ENCODE assay signal across 13 cellular contexts in the genomic region with DNA sequence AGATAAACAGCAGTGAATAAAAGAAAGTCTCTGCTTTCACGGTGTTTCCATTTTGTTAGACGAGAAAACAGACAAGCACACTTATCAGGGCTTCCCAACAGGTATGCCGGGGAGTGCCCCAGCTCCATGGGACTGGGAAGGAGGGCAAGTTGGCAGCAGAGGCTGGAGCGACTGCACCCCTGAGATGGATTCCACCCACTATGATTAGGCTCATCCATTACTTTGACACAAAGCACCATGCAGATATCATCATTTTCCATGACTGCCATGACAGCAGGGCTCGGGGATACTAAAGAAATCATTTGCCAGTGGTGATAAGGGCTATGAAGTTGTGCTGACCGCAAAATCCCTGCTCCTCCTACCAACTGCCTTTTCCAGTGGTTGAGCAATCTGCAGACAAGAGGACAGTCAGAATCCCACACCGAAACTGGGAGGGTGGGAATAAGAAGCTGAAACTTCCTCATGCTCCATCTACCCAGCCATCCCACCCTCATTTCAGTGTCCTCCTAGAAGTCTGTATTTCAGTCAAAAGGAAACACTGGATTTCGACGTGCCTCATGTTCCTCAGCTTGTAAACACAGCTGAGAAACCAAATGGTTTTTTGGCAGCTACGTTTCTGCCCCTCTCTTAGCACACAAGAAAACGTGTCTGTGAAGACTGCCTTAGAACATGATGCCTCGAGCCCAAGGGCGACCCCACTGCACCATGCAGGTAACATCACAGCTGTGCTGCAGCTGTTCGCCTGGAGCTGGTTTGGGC. TPM values are rescaled to one million over a fixed set of nuclear protein-coding genes. Genes with fewer than 3 reads are reported as not detected.
A peak's percentile ranks its signal among the peaks of the same experiment; 100 is the strongest.
DNase-seq lines count a peak whose midpoint lies in the region; ATAC-seq and TF ChIP-seq lines count a peak whose summit lies in the region.
"Had no signal": no experiment of that assay in that cellular context is flagged by ENCODE, and none has a peak within 500 bp of the region (broad histone marks: within the 10 kb centered on the region; RNA-seq: fewer than 3 reads in every experiment).

No MANE protein-coding gene starts in this region.

- ATAC-seq in GM21529 (IDR thresholded peaks at IDR 0.05; ENCODE audit: unreplicated experiment) (no peak), HG03139 (IDR thresholded peaks at IDR 0.05; ENCODE audit: unreplicated experiment) (no peak)
- ATAC-seq: activated T-cell treated with anti-CD3 and anti-CD28 coated beads, Interleukin-2, amount 50 U/mL, for 4 hours; Panc1 had no signal

- H4K20me1 ChIP-seq in OCI-LY7 (ENCODE audit: insufficient read depth, low read length) = no peaks in the 10 kb centered on the region

- no TSS peak for BruUV-seq in OCI-LY7 (replicated peaks; lab: Mats Ljungman, UMichigan)

- H3K9me3 ChIP-seq in OCI-LY7 (ENCODE audit: low read length) = peaks cover 27% of the 10 kb centered on the region
- no peaks in the 10 kb centered on the region for H3K9me3 ChIP-seq in ovary

- TF ChIP-seq CTCF in AG09319 (IDR thresholded peaks at IDR 0.05; ENCODE audit: low read depth, low read length) (no peak), OCI-LY7 (conservative IDR thresholded peaks at IDR 0.05; ENCODE audit: low read length) (peak; percentile 62), fibroblast of villous mesenchyme (IDR thresholded peaks at IDR 0.05; ENCODE audit: insufficient read depth, low read depth, low read length) (no peak), ovary (IDR thresholded peaks at IDR 0.05) (no peak)

- peak overlapping the region; percentile 100 for H3K27ac ChIP-seq in OCI-LY7 (ENCODE audit: low read depth, low read length, poor library complexity, severe bottlenecking)
- peak overlapping the region in 1 of 2 donors; percentile 77 for H3K27ac ChIP-seq in ovary

- H3K4me1 ChIP-seq in OCI-LY7 (ENCODE audit: insufficient read depth, low read length, poor library complexity, severe bottlenecking) (peaks cover 87% of the 10 kb centered on the region), ovary (ENCODE audit: insufficient read depth) (peaks cover 39% of the 10 kb centered on the region)

- 13 to 17% (median 15%) methylated on average over 14 of the region's 14 CpGs for WGBS in ovary, 3 donors

- DNase-seq in AG09319 (ENCODE audit: extremely low read depth, low read depth) (peak; percentile 68), OCI-LY7 (ENCODE audit: low spot score) (peak; percentile 87), fibroblast of villous mesenchyme (ENCODE audit: low read depth) (peak; percentile 99), ovary (peak in 4 of 5 donors; percentile 53 to 64 (median 60)), cerebellum (ENCODE audit: low spot score) (no peak), NCI-H446 treated with DMSO at 0.1 percent for 48 hours (lab: John Stamatoyannopoulos, UW) (no peak)
- DNase-seq: activated T-cell treated with anti-CD3 and anti-CD28 coated beads, Interleukin-2, amount 50 U/mL, for 4 hours; COR-L47; hippocampal formation; stimulated activated CD4-positive, alpha-beta T cell treated with anti-CD3 and anti-CD28 coated beads, Interleukin-2, amount 100 ng/mL, for 48 hours had no signal

- CTCF ChIA-PET in OCI-LY7 (lab: Charles Lee; ENCODE audit: unreplicated experiment) = interaction anchor here (0.6 to 1.9 kb wide), 8 partner anchors 8 to 82 kb away, joined by 3 to 5 read pairs (median 3); a partner anchor contains a TSS

- TF ChIP-seq EP300 in ovary (IDR thresholded peaks at IDR 0.05) = no peak

- no peaks in the 10 kb centered on the region for H3K27me3 ChIP-seq in ovary

- H3K36me3 ChIP-seq in OCI-LY7 (ENCODE audit: insufficient read depth, low read length) (peaks cover 32% of the 10 kb centered on the region), ovary (no peaks in the 10 kb centered on the region)

- no peaks in the 10 kb centered on the region for H3K9me2 ChIP-seq in OCI-LY7 (ENCODE audit: insufficient read depth, low read length)

- POLR2A ChIA-PET in OCI-LY7 (lab: Charles Lee) = interaction anchor here (0.7 to 3.4 kb wide), 5 partner anchors 10 to 81 kb away, joined by 3 to 36 read pairs (median 13); a partner anchor contains a TSS

- peak overlapping the region; percentile 27; the same call in 1 of the 2 replicates for H2AFZ ChIP-seq in OCI-LY7 (ENCODE audit: low read length)

- H3K79me2 ChIP-seq in OCI-LY7 (ENCODE audit: insufficient read depth, low read depth, low read length) = peaks cover 65% of the 10 kb centered on the region

- H3K4me2 ChIP-seq in OCI-LY7 (ENCODE audit: low read length) = peak overlapping the region; percentile 78

- intact Hi-C loops in OCI-LY7 (cut with micrococcal nuclease; ENCODE audit: unreplicated experiment) = loop anchor here (1.0 to 5.0 kb wide), 5 partner anchors 83 to 1629 kb away; a partner anchor contains a TSS
- intact Hi-C loops in ovary (cut with DNase I) = no loop called here

- no peak for TF ChIP-seq POLR2A in ovary (IDR thresholded peaks at IDR 0.05)

- H3K4me3 ChIP-seq in OCI-LY7 (ENCODE audit: low read depth, low read length, poor library complexity, severe bottlenecking) (peak overlapping the region; percentile 52), fibroblast of villous mesenchyme (ENCODE audit: low read depth, low read length) (peak overlapping the region; percentile 36), ovary (no peak overlapping the region)

RNA-seq across cellular contexts. Expression of a gene that starts 15.5 kb away (rescaled TPM):
- 22.7 and 35.4 TPM in 2 replicates for total RNA-seq in OCI-LY7 (2014; rRNA removed; shearing (Covaris generic))
- total RNA-seq in OCI-LY7 (2022) (79.0 and 95.7 TPM in 2 replicates), fibroblast of villous mesenchyme (33.2 and 35.4 TPM in 2 replicates), ovary (100 to 1,000 TPM in 1 of 7 donors, 10 to 100 TPM in 6; 24.7 to 110 (median 89.6) TPM), cerebellum (6.6 TPM)
- polyA plus RNA-seq in ovary = 10 to 100 TPM; 21.2 to 47.5 TPM

Comparison
In these comparisons a context has a peak if more than half of its experiments do, and no peak if none do; other contexts are left out.
1. DNase-seq: peak in AG09319 (single experiment), OCI-LY7 (single experiment), fibroblast of villous mesenchyme (single experiment) and ovary (4 of 5); none in cerebellum (single experiment) and NCI-H446 treated with DMSO at 0.1 percent for 48 hours (single experiment).